Comparison of ENCODE assay signal across 1 cellular context in the genomic region with DNA sequence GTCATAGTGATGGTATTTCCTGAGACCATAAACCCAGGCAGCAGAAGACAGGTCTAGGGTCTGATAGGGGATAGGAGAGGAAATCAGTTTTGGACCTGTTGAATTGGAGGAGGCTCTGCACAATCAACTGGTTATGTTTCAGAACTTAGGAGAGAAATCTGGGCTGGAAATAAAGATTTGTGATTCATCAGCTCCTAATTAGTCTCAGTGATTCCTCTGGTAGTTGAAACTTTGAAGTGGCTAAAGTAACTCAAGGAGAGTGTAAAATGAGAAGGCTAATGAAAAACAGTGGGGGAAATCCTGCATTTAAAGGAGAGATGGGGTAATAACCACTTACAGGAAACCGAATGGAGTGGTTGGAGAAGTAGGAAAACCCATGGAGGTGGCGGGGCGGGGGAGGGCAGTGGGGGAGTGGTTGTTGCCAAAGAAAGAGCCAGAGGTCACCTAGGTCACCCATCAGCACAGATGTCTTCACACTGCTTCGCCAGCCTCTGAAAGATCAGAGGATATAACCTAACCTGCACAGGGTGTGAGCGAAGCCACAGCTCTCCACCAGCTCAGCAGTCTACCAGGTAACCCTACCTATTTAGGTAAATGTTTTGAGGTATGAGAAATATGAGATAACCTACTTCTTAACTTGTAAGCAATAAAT.
TF ChIP-seq lines count a peak whose summit lies in the region.

No MANE protein-coding gene starts in this region.

TF ChIP-seq in HEK293, 187 proteins besides CTCF, POLR2A, EP300 and RAD21 (continued from another document and continues in another):
- TF ChIP-seq, protein P1, sequence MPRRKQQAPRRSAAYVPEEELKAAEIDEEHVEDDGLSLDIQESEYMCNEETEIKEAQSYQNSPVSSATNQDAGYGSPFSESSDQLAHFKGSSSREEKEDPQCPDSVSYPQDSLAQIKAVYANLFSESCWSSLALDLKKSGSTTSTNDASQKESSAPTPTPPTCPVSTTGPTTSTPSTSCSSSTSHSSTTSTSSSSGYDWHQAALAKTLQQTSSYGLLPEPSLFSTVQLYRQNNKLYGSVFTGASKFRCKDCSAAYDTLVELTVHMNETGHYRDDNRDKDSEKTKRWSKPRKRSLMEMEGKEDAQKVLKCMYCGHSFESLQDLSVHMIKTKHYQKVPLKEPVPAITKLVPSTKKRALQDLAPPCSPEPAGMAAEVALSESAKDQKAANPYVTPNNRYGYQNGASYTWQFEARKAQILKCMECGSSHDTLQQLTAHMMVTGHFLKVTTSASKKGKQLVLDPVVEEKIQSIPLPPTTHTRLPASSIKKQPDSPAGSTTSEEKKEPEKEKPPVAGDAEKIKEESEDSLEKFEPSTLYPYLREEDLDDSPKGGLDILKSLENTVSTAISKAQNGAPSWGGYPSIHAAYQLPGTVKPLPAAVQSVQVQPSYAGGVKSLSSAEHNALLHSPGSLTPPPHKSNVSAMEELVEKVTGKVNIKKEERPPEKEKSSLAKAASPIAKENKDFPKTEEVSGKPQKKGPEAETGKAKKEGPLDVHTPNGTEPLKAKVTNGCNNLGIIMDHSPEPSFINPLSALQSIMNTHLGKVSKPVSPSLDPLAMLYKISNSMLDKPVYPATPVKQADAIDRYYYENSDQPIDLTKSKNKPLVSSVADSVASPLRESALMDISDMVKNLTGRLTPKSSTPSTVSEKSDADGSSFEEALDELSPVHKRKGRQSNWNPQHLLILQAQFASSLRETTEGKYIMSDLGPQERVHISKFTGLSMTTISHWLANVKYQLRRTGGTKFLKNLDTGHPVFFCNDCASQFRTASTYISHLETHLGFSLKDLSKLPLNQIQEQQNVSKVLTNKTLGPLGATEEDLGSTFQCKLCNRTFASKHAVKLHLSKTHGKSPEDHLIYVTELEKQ (tag by site-specific recombination; IDR thresholded peaks at IDR 0.05; ENCODE audit: borderline replicate concordance): peak; percentile 49; the same call in 1 of the 2 replicates
- no peak for TF ChIP-seq ZNF658 (tag by site-specific recombination; IDR thresholded peaks at IDR 0.05)
- no peak for TF ChIP-seq ZNF585B (tag by site-specific recombination; IDR thresholded peaks at IDR 0.05)
- TF ChIP-seq ZNF10 (tag by site-specific recombination; IDR thresholded peaks at IDR 0.05): peak; percentile 46; the same call in 1 of the 2 replicates
- TF ChIP-seq ZNF664 (tag by site-specific recombination; IDR thresholded peaks at IDR 0.05): no peak
- TF ChIP-seq ZNF621 (tag by site-specific recombination; IDR thresholded peaks at IDR 0.05): no peak
- no peak for TF ChIP-seq ZNF138 (tag by site-specific recombination; IDR thresholded peaks at IDR 0.05; ENCODE audit: borderline replicate concordance)
- TF ChIP-seq IKZF3 (tag by site-specific recombination; IDR thresholded peaks at IDR 0.05): peak; percentile 72
- no peak for TF ChIP-seq ZFP37 (tag by site-specific recombination; IDR thresholded peaks at IDR 0.05)
- TF ChIP-seq ZNF19 (tag by site-specific recombination; IDR thresholded peaks at IDR 0.05; ENCODE audit: low read depth): no peak
- TF ChIP-seq GLIS1 (tag by site-specific recombination; IDR thresholded peaks at IDR 0.05): peak; percentile 26; the same call in 1 of the 2 replicates
- TF ChIP-seq ZNF548 (tag by site-specific recombination; IDR thresholded peaks at IDR 0.05): no peak
- TF ChIP-seq ZBTB21 (tag by site-specific recombination; IDR thresholded peaks at IDR 0.05): no peak
- TF ChIP-seq SCRT2 (tag by site-specific recombination; IDR thresholded peaks at IDR 0.05): peak; percentile 98
- TF ChIP-seq ZNF157 (tag by site-specific recombination; IDR thresholded peaks at IDR 0.05): no peak
- TF ChIP-seq ZNF292 (tag by site-specific recombination; IDR thresholded peaks at IDR 0.05; ENCODE audit: borderline replicate concordance, low read depth): no peak
- peak; percentile 29; the same call in 1 of the 2 replicates for TF ChIP-seq TCF7L2 (IDR thresholded peaks at IDR 0.05; ENCODE audit: borderline replicate concordance, low read depth, low read length)
- TF ChIP-seq, protein P2, sequence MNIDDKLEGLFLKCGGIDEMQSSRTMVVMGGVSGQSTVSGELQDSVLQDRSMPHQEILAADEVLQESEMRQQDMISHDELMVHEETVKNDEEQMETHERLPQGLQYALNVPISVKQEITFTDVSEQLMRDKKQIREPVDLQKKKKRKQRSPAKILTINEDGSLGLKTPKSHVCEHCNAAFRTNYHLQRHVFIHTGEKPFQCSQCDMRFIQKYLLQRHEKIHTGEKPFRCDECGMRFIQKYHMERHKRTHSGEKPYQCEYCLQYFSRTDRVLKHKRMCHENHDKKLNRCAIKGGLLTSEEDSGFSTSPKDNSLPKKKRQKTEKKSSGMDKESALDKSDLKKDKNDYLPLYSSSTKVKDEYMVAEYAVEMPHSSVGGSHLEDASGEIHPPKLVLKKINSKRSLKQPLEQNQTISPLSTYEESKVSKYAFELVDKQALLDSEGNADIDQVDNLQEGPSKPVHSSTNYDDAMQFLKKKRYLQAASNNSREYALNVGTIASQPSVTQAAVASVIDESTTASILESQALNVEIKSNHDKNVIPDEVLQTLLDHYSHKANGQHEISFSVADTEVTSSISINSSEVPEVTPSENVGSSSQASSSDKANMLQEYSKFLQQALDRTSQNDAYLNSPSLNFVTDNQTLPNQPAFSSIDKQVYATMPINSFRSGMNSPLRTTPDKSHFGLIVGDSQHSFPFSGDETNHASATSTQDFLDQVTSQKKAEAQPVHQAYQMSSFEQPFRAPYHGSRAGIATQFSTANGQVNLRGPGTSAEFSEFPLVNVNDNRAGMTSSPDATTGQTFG (tag by site-specific recombination; IDR thresholded peaks at IDR 0.05; ENCODE audit: borderline replicate concordance): no peak
- no peak for TF ChIP-seq MEIS1 (CRISPR knock-in tag; IDR thresholded peaks at IDR 0.05; ENCODE audit: borderline replicate concordance)
- no peak for TF ChIP-seq HOXA7 (CRISPR knock-in tag; IDR thresholded peaks at IDR 0.05; ENCODE audit: borderline replicate concordance)
- no peak for TF ChIP-seq ZNF830 (tag by site-specific recombination; IDR thresholded peaks at IDR 0.05; ENCODE audit: low read depth)
- TF ChIP-seq OVOL3 (tag by site-specific recombination; IDR thresholded peaks at IDR 0.05): no peak
- TF ChIP-seq, protein P3, sequence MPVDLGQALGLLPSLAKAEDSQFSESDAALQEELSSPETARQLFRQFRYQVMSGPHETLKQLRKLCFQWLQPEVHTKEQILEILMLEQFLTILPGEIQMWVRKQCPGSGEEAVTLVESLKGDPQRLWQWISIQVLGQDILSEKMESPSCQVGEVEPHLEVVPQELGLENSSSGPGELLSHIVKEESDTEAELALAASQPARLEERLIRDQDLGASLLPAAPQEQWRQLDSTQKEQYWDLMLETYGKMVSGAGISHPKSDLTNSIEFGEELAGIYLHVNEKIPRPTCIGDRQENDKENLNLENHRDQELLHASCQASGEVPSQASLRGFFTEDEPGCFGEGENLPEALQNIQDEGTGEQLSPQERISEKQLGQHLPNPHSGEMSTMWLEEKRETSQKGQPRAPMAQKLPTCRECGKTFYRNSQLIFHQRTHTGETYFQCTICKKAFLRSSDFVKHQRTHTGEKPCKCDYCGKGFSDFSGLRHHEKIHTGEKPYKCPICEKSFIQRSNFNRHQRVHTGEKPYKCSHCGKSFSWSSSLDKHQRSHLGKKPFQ (tag by site-specific recombination; IDR thresholded peaks at IDR 0.05): no peak
- TF ChIP-seq HOXD13 (CRISPR knock-in tag; IDR thresholded peaks at IDR 0.05; ENCODE audit: borderline replicate concordance): no peak
- no peak for TF ChIP-seq ZNF324 (tag by site-specific recombination; IDR thresholded peaks at IDR 0.05)
- no peak for TF ChIP-seq ZNF202 (tag by site-specific recombination; IDR thresholded peaks at IDR 0.05; ENCODE audit: borderline replicate concordance)
- no peak for TF ChIP-seq ZNF2 (tag by site-specific recombination; IDR thresholded peaks at IDR 0.05)
- TF ChIP-seq, protein P4, sequence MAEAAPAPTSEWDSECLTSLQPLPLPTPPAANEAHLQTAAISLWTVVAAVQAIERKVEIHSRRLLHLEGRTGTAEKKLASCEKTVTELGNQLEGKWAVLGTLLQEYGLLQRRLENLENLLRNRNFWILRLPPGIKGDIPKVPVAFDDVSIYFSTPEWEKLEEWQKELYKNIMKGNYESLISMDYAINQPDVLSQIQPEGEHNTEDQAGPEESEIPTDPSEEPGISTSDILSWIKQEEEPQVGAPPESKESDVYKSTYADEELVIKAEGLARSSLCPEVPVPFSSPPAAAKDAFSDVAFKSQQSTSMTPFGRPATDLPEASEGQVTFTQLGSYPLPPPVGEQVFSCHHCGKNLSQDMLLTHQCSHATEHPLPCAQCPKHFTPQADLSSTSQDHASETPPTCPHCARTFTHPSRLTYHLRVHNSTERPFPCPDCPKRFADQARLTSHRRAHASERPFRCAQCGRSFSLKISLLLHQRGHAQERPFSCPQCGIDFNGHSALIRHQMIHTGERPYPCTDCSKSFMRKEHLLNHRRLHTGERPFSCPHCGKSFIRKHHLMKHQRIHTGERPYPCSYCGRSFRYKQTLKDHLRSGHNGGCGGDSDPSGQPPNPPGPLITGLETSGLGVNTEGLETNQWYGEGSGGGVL (tag by site-specific recombination; IDR thresholded peaks at IDR 0.05): peak; percentile 74
- no peak for TF ChIP-seq ZNF514 (tag by site-specific recombination; IDR thresholded peaks at IDR 0.05)
- TF ChIP-seq, protein P5, sequence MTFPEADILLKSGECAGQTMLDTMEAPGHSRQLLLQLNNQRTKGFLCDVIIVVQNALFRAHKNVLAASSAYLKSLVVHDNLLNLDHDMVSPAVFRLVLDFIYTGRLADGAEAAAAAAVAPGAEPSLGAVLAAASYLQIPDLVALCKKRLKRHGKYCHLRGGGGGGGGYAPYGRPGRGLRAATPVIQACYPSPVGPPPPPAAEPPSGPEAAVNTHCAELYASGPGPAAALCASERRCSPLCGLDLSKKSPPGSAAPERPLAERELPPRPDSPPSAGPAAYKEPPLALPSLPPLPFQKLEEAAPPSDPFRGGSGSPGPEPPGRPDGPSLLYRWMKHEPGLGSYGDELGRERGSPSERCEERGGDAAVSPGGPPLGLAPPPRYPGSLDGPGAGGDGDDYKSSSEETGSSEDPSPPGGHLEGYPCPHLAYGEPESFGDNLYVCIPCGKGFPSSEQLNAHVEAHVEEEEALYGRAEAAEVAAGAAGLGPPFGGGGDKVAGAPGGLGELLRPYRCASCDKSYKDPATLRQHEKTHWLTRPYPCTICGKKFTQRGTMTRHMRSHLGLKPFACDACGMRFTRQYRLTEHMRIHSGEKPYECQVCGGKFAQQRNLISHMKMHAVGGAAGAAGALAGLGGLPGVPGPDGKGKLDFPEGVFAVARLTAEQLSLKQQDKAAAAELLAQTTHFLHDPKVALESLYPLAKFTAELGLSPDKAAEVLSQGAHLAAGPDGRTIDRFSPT (tag by site-specific recombination; IDR thresholded peaks at IDR 0.05): peak; percentile 66
- TF ChIP-seq ZIC2 (tag by site-specific recombination; IDR thresholded peaks at IDR 0.05): no peak
- TF ChIP-seq ZBTB17 (tag by site-specific recombination; IDR thresholded peaks at IDR 0.05): 0 out of 2 replicates have a peak, but pooled peaks have one; percentile 13
- TF ChIP-seq ZNF549 (tag by site-specific recombination; IDR thresholded peaks at IDR 0.05): no peak
- TF ChIP-seq, protein P6, sequence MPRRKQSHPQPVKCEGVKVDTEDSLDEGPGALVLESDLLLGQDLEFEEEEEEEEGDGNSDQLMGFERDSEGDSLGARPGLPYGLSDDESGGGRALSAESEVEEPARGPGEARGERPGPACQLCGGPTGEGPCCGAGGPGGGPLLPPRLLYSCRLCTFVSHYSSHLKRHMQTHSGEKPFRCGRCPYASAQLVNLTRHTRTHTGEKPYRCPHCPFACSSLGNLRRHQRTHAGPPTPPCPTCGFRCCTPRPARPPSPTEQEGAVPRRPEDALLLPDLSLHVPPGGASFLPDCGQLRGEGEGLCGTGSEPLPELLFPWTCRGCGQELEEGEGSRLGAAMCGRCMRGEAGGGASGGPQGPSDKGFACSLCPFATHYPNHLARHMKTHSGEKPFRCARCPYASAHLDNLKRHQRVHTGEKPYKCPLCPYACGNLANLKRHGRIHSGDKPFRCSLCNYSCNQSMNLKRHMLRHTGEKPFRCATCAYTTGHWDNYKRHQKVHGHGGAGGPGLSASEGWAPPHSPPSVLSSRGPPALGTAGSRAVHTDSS (tag by site-specific recombination; IDR thresholded peaks at IDR 0.05): no peak
- no peak for TF ChIP-seq ZNF596 (tag by site-specific recombination; IDR thresholded peaks at IDR 0.05)
- TF ChIP-seq ZXDB (tag by site-specific recombination; IDR thresholded peaks at IDR 0.05): no peak
- TF ChIP-seq HOXC10 (CRISPR knock-in tag; IDR thresholded peaks at IDR 0.05): no peak
- peak; percentile 97 for TF ChIP-seq SCRT1 (tag by site-specific recombination; IDR thresholded peaks at IDR 0.05; ENCODE audit: borderline replicate concordance)
- no peak for TF ChIP-seq KLF1 (tag by site-specific recombination; IDR thresholded peaks at IDR 0.05)
- TF ChIP-seq, protein P7, sequence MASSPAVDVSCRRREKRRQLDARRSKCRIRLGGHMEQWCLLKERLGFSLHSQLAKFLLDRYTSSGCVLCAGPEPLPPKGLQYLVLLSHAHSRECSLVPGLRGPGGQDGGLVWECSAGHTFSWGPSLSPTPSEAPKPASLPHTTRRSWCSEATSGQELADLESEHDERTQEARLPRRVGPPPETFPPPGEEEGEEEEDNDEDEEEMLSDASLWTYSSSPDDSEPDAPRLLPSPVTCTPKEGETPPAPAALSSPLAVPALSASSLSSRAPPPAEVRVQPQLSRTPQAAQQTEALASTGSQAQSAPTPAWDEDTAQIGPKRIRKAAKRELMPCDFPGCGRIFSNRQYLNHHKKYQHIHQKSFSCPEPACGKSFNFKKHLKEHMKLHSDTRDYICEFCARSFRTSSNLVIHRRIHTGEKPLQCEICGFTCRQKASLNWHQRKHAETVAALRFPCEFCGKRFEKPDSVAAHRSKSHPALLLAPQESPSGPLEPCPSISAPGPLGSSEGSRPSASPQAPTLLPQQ (tag by site-specific recombination; IDR thresholded peaks at IDR 0.05): 0 out of 2 replicates have a peak, but pooled peaks have one; percentile 43
- TF ChIP-seq, protein P8, sequence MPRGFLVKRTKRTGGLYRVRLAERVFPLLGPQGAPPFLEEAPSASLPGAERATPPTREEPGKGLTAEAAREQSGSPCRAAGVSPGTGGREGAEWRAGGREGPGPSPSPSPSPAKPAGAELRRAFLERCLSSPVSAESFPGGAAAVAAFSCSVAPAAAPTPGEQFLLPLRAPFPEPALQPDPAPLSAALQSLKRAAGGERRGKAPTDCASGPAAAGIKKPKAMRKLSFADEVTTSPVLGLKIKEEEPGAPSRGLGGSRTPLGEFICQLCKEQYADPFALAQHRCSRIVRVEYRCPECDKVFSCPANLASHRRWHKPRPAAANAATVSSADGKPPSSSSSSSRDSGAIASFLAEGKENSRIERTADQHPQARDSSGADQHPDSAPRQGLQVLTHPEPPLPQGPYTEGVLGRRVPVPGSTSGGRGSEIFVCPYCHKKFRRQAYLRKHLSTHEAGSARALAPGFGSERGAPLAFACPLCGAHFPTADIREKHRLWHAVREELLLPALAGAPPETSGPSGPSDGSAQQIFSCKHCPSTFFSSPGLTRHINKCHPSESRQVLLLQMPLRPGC (tag by site-specific recombination; IDR thresholded peaks at IDR 0.05): peak; percentile 33; the same call in 1 of the 2 replicates
- TF ChIP-seq ZNF600 (tag by site-specific recombination; IDR thresholded peaks at IDR 0.05): peak; percentile 29; the same call in 1 of the 2 replicates
- TF ChIP-seq BCL11B (tag by site-specific recombination; IDR thresholded peaks at IDR 0.05; ENCODE audit: low read depth): no peak
- no peak for TF ChIP-seq ZNF843 (tag by site-specific recombination; IDR thresholded peaks at IDR 0.05)
